8 cellular contexts compared by ENCODE assay signal in genomic region chr20:18984238-18985200, GRCh38.
DNase-seq lines count a peak whose midpoint lies in the region; ATAC-seq lines count a peak whose summit lies in the region.
"Had no signal": no experiment of that assay in that cellular context is flagged by ENCODE, and none has a peak within 500 bp of the region (broad histone marks: within the 10 kb centered on the region; RNA-seq: fewer than 3 reads in every experiment).

No MANE protein-coding gene starts in this region.

- peak; percentile 89 for DNase-seq in NCI-H748 (lab: John Stamatoyannopoulos, UW; ENCODE audit: unreplicated experiment)
- DNase-seq in iPS-NIHi7 (ENCODE audit: extremely low spot score) = peak; percentile 50
- no peak for DNase-seq in sciatic nerve (ENCODE audit: low spot score)
- no peak for DNase-seq in stimulated activated effector memory CD8-positive, alpha-beta T cell treated with anti-CD3 and anti-CD28 coated beads, Interleukin-12 subunit alpha, Interleukin-12 subunit beta, amount 100 ng/mL, for 72 hours (ENCODE audit: low spot score in 2 of 2)
- DNase-seq in activated CD4-positive, CD25-positive, alpha-beta regulatory T cell (lab: John Stamatoyannopoulos, UW) = no peak
- DNase-seq: activated T-cell treated with anti-CD3 and anti-CD28 coated beads, Interleukin-2, amount 50 U/mL, for 72 hours had no signal

- H3K36me3 Mint-ChIP-seq in stimulated activated effector memory CD8-positive, alpha-beta T cell treated with anti-CD3 and anti-CD28 coated beads, Interleukin-12 subunit alpha, Interleukin-12 subunit beta, amount 100 ng/mL, for 72 hours = no peaks in the 10 kb centered on the region

- H3K4me1 Mint-ChIP-seq in stimulated activated effector memory CD8-positive, alpha-beta T cell treated with anti-CD3 and anti-CD28 coated beads, Interleukin-12 subunit alpha, Interleukin-12 subunit beta, amount 100 ng/mL, for 72 hours = no peaks in the 10 kb centered on the region

- no peak overlapping the region for H3K4me3 Mint-ChIP-seq in stimulated activated effector memory CD8-positive, alpha-beta T cell treated with anti-CD3 and anti-CD28 coated beads, Interleukin-12 subunit alpha, Interleukin-12 subunit beta, amount 100 ng/mL, for 72 hours
- H3K4me3 Mint-ChIP-seq: activated T-cell treated with anti-CD3 and anti-CD28 coated beads, Interleukin-2, amount 50 U/mL, for 72 hours had no signal

- peak; percentile 66 for ATAC-seq in HG02885 (IDR thresholded peaks at IDR 0.05; ENCODE audit: poor library complexity, unreplicated experiment)
- peak; percentile 45 for ATAC-seq in sciatic nerve
- ATAC-seq in stimulated activated effector memory CD8-positive, alpha-beta T cell treated with anti-CD3 and anti-CD28 coated beads, Interleukin-12 subunit alpha, Interleukin-12 subunit beta, amount 100 ng/mL, for 72 hours = no peak
- ATAC-seq in HG02588 (IDR thresholded peaks at IDR 0.05; ENCODE audit: unreplicated experiment) = no peak
- ATAC-seq: activated T-cell treated with anti-CD3 and anti-CD28 coated beads, Interleukin-2, amount 50 U/mL, for 72 hours had no signal

- intact Hi-C loops in sciatic nerve (cut with DNase I) = no loop called here

- H3K9me3 Mint-ChIP-seq in stimulated activated effector memory CD8-positive, alpha-beta T cell treated with anti-CD3 and anti-CD28 coated beads, Interleukin-12 subunit alpha, Interleukin-12 subunit beta, amount 100 ng/mL, for 72 hours = no peaks in the 10 kb centered on the region
- H3K9me3 Mint-ChIP-seq: activated T-cell treated with anti-CD3 and anti-CD28 coated beads, Interleukin-2, amount 50 U/mL, for 72 hours had no signal

- no peak overlapping the region for H3K27ac Mint-ChIP-seq in stimulated activated effector memory CD8-positive, alpha-beta T cell treated with anti-CD3 and anti-CD28 coated beads, Interleukin-12 subunit alpha, Interleukin-12 subunit beta, amount 100 ng/mL, for 72 hours
- H3K27ac Mint-ChIP-seq: activated T-cell treated with anti-CD3 and anti-CD28 coated beads, Interleukin-2, amount 50 U/mL, for 72 hours had no signal

Comparison
In these comparisons a context has a peak if more than half of its experiments do, and no peak if none do; other contexts are left out.
1. ATAC-seq: peak in HG02885 (single experiment) and sciatic nerve (single experiment); none in stimulated activated effector memory CD8-positive, alpha-beta T cell treated with anti-CD3 and anti-CD28 coated beads, Interleukin-12 subunit alpha, Interleukin-12 subunit beta, amount 100 ng/mL, for 72 hours (single experiment) and HG02588 (single experiment).
2. DNase-seq: peak in NCI-H748 (single experiment) and iPS-NIHi7 (single experiment); none in sciatic nerve (single experiment), stimulated activated effector memory CD8-positive, alpha-beta T cell treated with anti-CD3 and anti-CD28 coated beads, Interleukin-12 subunit alpha, Interleukin-12 subunit beta, amount 100 ng/mL, for 72 hours (0 of 2) and activated CD4-positive, CD25-positive, alpha-beta regulatory T cell (0 of 4).